In genomic region chr6:30717129-30717844, GRCh38 we compare ENCODE assay signal across 8 cellular contexts. TPM values are rescaled to one million over a fixed set of nuclear protein-coding genes. Genes with fewer than 3 reads are reported as not detected.
A peak's percentile ranks its signal among the peaks of the same experiment; 100 is the strongest.
DNase-seq lines count a peak whose midpoint lies in the region; TF ChIP-seq lines count a peak whose summit lies in the region.

A gene with protein sequence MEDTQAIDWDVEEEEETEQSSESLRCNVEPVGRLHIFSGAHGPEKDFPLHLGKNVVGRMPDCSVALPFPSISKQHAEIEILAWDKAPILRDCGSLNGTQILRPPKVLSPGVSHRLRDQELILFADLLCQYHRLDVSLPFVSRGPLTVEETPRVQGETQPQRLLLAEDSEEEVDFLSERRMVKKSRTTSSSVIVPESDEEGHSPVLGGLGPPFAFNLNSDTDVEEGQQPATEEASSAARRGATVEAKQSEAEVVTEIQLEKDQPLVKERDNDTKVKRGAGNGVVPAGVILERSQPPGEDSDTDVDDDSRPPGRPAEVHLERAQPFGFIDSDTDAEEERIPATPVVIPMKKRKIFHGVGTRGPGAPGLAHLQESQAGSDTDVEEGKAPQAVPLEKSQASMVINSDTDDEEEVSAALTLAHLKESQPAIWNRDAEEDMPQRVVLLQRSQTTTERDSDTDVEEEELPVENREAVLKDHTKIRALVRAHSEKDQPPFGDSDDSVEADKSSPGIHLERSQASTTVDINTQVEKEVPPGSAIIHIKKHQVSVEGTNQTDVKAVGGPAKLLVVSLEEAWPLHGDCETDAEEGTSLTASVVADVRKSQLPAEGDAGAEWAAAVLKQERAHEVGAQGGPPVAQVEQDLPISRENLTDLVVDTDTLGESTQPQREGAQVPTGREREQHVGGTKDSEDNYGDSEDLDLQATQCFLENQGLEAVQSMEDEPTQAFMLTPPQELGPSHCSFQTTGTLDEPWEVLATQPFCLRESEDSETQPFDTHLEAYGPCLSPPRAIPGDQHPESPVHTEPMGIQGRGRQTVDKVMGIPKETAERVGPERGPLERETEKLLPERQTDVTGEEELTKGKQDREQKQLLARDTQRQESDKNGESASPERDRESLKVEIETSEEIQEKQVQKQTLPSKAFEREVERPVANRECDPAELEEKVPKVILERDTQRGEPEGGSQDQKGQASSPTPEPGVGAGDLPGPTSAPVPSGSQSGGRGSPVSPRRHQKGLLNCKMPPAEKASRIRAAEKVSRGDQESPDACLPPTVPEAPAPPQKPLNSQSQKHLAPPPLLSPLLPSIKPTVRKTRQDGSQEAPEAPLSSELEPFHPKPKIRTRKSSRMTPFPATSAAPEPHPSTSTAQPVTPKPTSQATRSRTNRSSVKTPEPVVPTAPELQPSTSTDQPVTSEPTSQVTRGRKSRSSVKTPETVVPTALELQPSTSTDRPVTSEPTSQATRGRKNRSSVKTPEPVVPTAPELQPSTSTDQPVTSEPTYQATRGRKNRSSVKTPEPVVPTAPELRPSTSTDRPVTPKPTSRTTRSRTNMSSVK (N-terminal part only) (minus strand): TSS chr6:30717281. CDS start chr6:30715175, 2,106 bp downstream.

- H3K9me3 ChIP-seq in H9 (ENCODE audit: control insufficient read depth, low read depth, low read length) (no peaks in the 10 kb centered on the region), MG63 (no peaks in the 10 kb centered on the region)

- H3K27me3 ChIP-seq in H9 (ENCODE audit: insufficient read depth, low read length) (no peaks in the 10 kb centered on the region), MG63 (no peaks in the 10 kb centered on the region)

- DNase-seq in G401 (ENCODE audit: low spot score) = peak; percentile 100
- peak; percentile 100 for DNase-seq in H9
- peak; percentile 99 for DNase-seq in MG63
- DNase-seq in SHP77 treated with DMSO at 0.1 percent for 48 hours (lab: John Stamatoyannopoulos, UW) = peak; percentile 99
- peak; percentile 100 for DNase-seq in activated effector memory CD4-positive, alpha-beta T cell treated with anti-CD3 and anti-CD28 coated beads, Interleukin-2, amount 50 U/mL, for 16 hours
- DNase-seq in fibroblast of pulmonary artery (ENCODE audit: low read depth) = peak; percentile 100

- H3K56ac ChIP-seq in H9 (ENCODE audit: insufficient read length, low read depth, low read length) = peak within 1 kb of the TSS; percentile 4

- no peak within 1 kb of the TSS for H2AFZ ChIP-seq in H9 (ENCODE audit: low read length)

- peaks cover 15% of the 10 kb centered on the region for H3K23me2 ChIP-seq in H9 (ENCODE audit: insufficient read length, low read depth, low read length, poor library complexity, severe bottlenecking)

- no peak within 1 kb of the TSS for H3T11ph ChIP-seq in H9 (ENCODE audit: low read length)

- peak within 1 kb of the TSS; percentile 31 for H4K5ac ChIP-seq in H9 (ENCODE audit: insufficient read length, low read depth, low read length)

- no peak within 1 kb of the TSS for H4K91ac ChIP-seq in H9 (ENCODE audit: insufficient read length, low read depth, low read length)

- H3K27ac Mint-ChIP-seq in H9 (peak within 1 kb of the TSS; percentile 100), nephron (peak within 1 kb of the TSS; percentile 100)
- peak within 1 kb of the TSS; percentile 99 for H3K27ac Mint-ChIP-seq in stimulated activated naive CD8-positive, alpha-beta T cell treated with anti-CD3 and anti-CD28 coated beads, Interleukin-15, Interleukin-2, amounts not matched to agents 100 ng/mL and 50 ng/mL, for 24 hours

- H3K4me1 Mint-ChIP-seq in H9 (peaks cover 21 to 28% of the 10 kb centered on the region in 2 experiments), nephron (peaks cover 35% of the 10 kb centered on the region)
- peaks cover 55% of the 10 kb centered on the region for H3K4me1 Mint-ChIP-seq in stimulated activated naive CD8-positive, alpha-beta T cell treated with anti-CD3 and anti-CD28 coated beads, Interleukin-15, Interleukin-2, amounts not matched to agents 100 ng/mL and 50 ng/mL, for 24 hours (ENCODE audit: low read depth)

- H3K4me3 Mint-ChIP-seq in H9 = peak within 1 kb of the TSS; percentile 93 to 98
- H3K4me3 Mint-ChIP-seq in nephron = peak within 1 kb of the TSS; percentile 93 to 95 (median 94)
- H3K4me3 Mint-ChIP-seq in stimulated activated naive CD8-positive, alpha-beta T cell treated with anti-CD3 and anti-CD28 coated beads, Interleukin-15, Interleukin-2, amounts not matched to agents 100 ng/mL and 50 ng/mL, for 24 hours = peak within 1 kb of the TSS; percentile 94

- peak within 1 kb of the TSS; percentile 44; the same call in 1 of the 2 replicates for H3K14ac ChIP-seq in H9 (ENCODE audit: insufficient read depth, low read length)

- H3K27ac ChIP-seq in H9 (ENCODE audit: insufficient read length, low read depth, low read length) = peak within 1 kb of the TSS; percentile 90

- H2BK15ac ChIP-seq in H9 (ENCODE audit: low read depth, low read length) = no peak within 1 kb of the TSS

- TF ChIP-seq CTCF in H9 (conservative IDR thresholded peaks at IDR 0.05) = peak; percentile 35; the same call in 2 of the 3 replicates
- peak; percentile 33 for TF ChIP-seq CTCF in fibroblast of pulmonary artery (IDR thresholded peaks at IDR 0.05; ENCODE audit: low read length, missing control alignments)
- peak; percentile 20 to 38 (median 28) for TF ChIP-seq CTCF in nephron (IDR thresholded peaks at IDR 0.05; ENCODE audit: unreplicated experiment in 3 of 3)

- no peaks in the 10 kb centered on the region for H3K79me1 ChIP-seq in H9 (ENCODE audit: insufficient read depth, low read depth, low read length, poor library complexity, severe bottlenecking)

- H3K4me1 ChIP-seq in H9 (ENCODE audit: insufficient read depth, low read length) = no peaks in the 10 kb centered on the region

- peaks cover 3% of the 10 kb centered on the region; the same call in 1 of the 2 replicates for H3K27me3 Mint-ChIP-seq in H9 (ENCODE audit: low read depth)
- H3K27me3 Mint-ChIP-seq in nephron (ENCODE audit: low read depth) = no peaks in the 10 kb centered on the region
- H3K27me3 Mint-ChIP-seq in stimulated activated naive CD8-positive, alpha-beta T cell treated with anti-CD3 and anti-CD28 coated beads, Interleukin-15, Interleukin-2, amounts not matched to agents 100 ng/mL and 50 ng/mL, for 24 hours = no peaks in the 10 kb centered on the region

- peak within 1 kb of the TSS; percentile 92 for H3K9ac ChIP-seq in H9 (ENCODE audit: extremely low read depth, insufficient read length, low read length)

- peaks cover 11% of the 10 kb centered on the region; the same call in 1 of the 2 replicates for H3K79me2 ChIP-seq in H9 (ENCODE audit: insufficient read depth, low read length)

- no peak within 1 kb of the TSS for H2AK5ac ChIP-seq in H9 (ENCODE audit: insufficient read length, low read length)

- no peak within 1 kb of the TSS for H3K23ac ChIP-seq in H9 (ENCODE audit: insufficient read length, low read depth, low read length)

- no CpG with 5 or more reads among the region's 48 CpGs for WGBS in H9 (ENCODE audit: extremely low coverage, insufficient read length, low lambda C conversion rate)

- in situ Hi-C loops in G401 (cut with HindIII; ENCODE audit: low sequenced_read_pairs) = no loop called here

- peak within 1 kb of the TSS; percentile 78 for H3K4me2 ChIP-seq in H9 (ENCODE audit: insufficient read depth, insufficient read length, low read length)

- H4K8ac ChIP-seq in H9 (replicated peaks; ENCODE audit: insufficient read length, low read depth, low read length) = no peak within 1 kb of the TSS

- H2BK20ac ChIP-seq in H9 (ENCODE audit: low read depth, low read length, poor library complexity, severe bottlenecking) = no peak within 1 kb of the TSS

- H3K4ac ChIP-seq in H9 (ENCODE audit: low read depth, low read length) = no peak within 1 kb of the TSS

- H2BK120ac ChIP-seq in H9 (ENCODE audit: low read depth, low read length, poor library complexity, severe bottlenecking) = no peak within 1 kb of the TSS

- H3K36me3 Mint-ChIP-seq in H9 (ENCODE audit: insufficient read depth in 1 of 3, low read depth in 3 of 3) = peaks cover 39 to 58% (median 53%) of the 10 kb centered on the region in 3 experiments
- peaks cover 39% of the 10 kb centered on the region for H3K36me3 Mint-ChIP-seq in nephron (ENCODE audit: low read depth)
- peaks cover 63% of the 10 kb centered on the region for H3K36me3 Mint-ChIP-seq in stimulated activated naive CD8-positive, alpha-beta T cell treated with anti-CD3 and anti-CD28 coated beads, Interleukin-15, Interleukin-2, amounts not matched to agents 100 ng/mL and 50 ng/mL, for 24 hours (ENCODE audit: low read depth)

- peak within 1 kb of the TSS; percentile 81 for H3K18ac ChIP-seq in H9 (ENCODE audit: insufficient read length, low read depth, low read length)

- no peak within 1 kb of the TSS for H2BK12ac ChIP-seq in H9 (ENCODE audit: insufficient read length, low read depth, low read length)

- no peaks in the 10 kb centered on the region for H4K20me1 ChIP-seq in H9 (ENCODE audit: control insufficient read depth, insufficient read depth, insufficient read length)

- H3K9me3 Mint-ChIP-seq in H9 (peaks cover 6 to 7% of the 10 kb centered on the region in 2 experiments; a peak in 4 of 5 replicates), nephron (no peaks in the 10 kb centered on the region)
- H3K9me3 Mint-ChIP-seq in stimulated activated naive CD8-positive, alpha-beta T cell treated with anti-CD3 and anti-CD28 coated beads, Interleukin-15, Interleukin-2, amounts not matched to agents 100 ng/mL and 50 ng/mL, for 24 hours = no peaks in the 10 kb centered on the region

- H3K36me3 ChIP-seq in MG63 = peaks cover 18% of the 10 kb centered on the region

- H2BK5ac ChIP-seq in H9 (ENCODE audit: insufficient read length, low read length) = peak within 1 kb of the TSS; percentile 33

- H3K4me3 ChIP-seq in MG63 (peak within 1 kb of the TSS; percentile 58), fibroblast of pulmonary artery (replicated peaks; ENCODE audit: low read depth, low read length) (peak within 1 kb of the TSS; percentile 86)

RNA-seq across cellular contexts. Expression of the gene that starts here (rescaled TPM):
- total RNA-seq in G401 (2014; rRNA removed; shearing (Covaris generic)) = 2.5 and 14.3 TPM in 2 replicates
- 72.2 and 77.6 TPM in 2 replicates for total RNA-seq in H9 (2021)
- total RNA-seq in MG63 (2014; rRNA removed; shearing (Covaris generic); ENCODE audit: low replicate concordance) = 5.4 and 10.8 TPM in 2 replicates

Comparison
In these comparisons a context has a peak if more than half of its experiments do, and no peak if none do; other contexts are left out.
1. Peak in every context shown above with its lines: DNase-seq, H3K4me3 ChIP-seq and H3K27ac ChIP-seq.